Comparison of ENCODE assay signal across 24 cellular contexts in the genomic region with DNA sequence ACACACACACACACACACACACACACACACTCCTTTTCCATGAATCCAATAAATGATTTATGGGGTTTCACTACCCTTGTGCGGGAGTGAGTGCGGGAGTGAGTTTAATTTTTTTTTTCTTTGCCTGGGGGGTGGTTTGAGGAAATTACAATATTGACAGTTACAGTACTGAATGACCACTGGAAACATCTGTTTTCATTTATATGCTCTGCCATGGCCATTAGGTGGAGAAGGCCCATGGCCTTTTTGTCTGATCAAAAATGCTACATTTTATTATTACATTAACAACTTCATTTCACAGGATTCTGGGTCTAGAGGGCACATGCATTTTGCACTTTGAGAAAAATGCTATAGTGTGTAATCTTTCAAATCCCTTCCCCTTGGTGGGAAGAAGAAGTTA. TPM values are rescaled to one million over a fixed set of nuclear protein-coding genes. Genes with fewer than 3 reads are reported as not detected.
DNase-seq lines count a peak whose midpoint lies in the region; ATAC-seq, FAIRE-seq and TF ChIP-seq lines count a peak whose summit lies in the region.
"Had no signal": no experiment of that assay in that cellular context is flagged by ENCODE, and none has a peak within 500 bp of the region (broad histone marks: within the 10 kb centered on the region; RNA-seq: fewer than 3 reads in every experiment).

No MANE protein-coding gene starts in this region.

- CTCF ChIA-PET in HepG2 (lab: Yijun Ruan, JAX; ENCODE audit: low intra/inter-chr PET ratio, low total read pairs) = no interaction called here

- in situ Hi-C loops in HepG2 (cut with HindIII; ENCODE audit: extremely low pct_ligation_motif_present, low pct_unique_long_range_greater_than_20kb) = no loop called here

- BruUV-seq in HepG2 (replicated peaks; lab: Mats Ljungman, UMichigan) = no TSS peak

- H4K20me1 ChIP-seq in HepG2 (ENCODE audit: insufficient read depth, low read length) (peaks cover 41% of the 10 kb centered on the region), astrocyte (ENCODE audit: insufficient read depth, low read length) (peaks cover 50% of the 10 kb centered on the region)

- H3K9ac ChIP-seq in HepG2 (ENCODE audit: insufficient read depth, low read depth, low read length) = no peak overlapping the region
- H3K9ac ChIP-seq in astrocyte (ENCODE audit: low read length) = peak overlapping the region; percentile 98

- peaks cover 21% of the 10 kb centered on the region for H3K9me3 Mint-ChIP-seq in astrocyte (ENCODE audit: unreplicated experiment)
- H3K9me3 Mint-ChIP-seq in mesothelial cell of epicardium = no peaks in the 10 kb centered on the region
- no peaks in the 10 kb centered on the region for H3K9me3 Mint-ChIP-seq in natural killer cell

- FAIRE-seq in HepG2 (lab: Jason Lieb, UNC) (no peak), astrocyte (lab: Jason Lieb, UNC) (no peak)
- FAIRE-seq: A549 had no signal

- peaks cover 23 to 60% of the 10 kb centered on the region in 2 experiments for H3K36me3 ChIP-seq in HepG2 (replicated peaks in 1 of 2; ENCODE audit: control insufficient read depth in 1 of 2, insufficient read depth in 2 of 2, low read length in 2 of 2)
- H3K36me3 ChIP-seq in right lobe of liver = peaks cover 0 to 56% (median 12%) of the 10 kb centered on the region in 4 donors
- peaks cover 17% of the 10 kb centered on the region for H3K36me3 ChIP-seq in astrocyte (ENCODE audit: insufficient read depth, low read length)
- H3K36me3 ChIP-seq: WERI-Rb-1 had no signal

- 95% methylated on average over 2 of the region's 2 CpGs for whole genome bisulfite sequencing in HepG2 (ENCODE audit: low lambda C conversion rate)
- WGBS in right lobe of liver (ENCODE audit: insufficient coverage, low coverage, low lambda C conversion rate, missing lambda C conversion rate) = 82% methylated on average over 2 of the region's 2 CpGs

- TF ChIP-seq RAD21 in HepG2 (CRISPR knock-in tag; IDR thresholded peaks at IDR 0.05) = no peak

- POLR2A ChIA-PET in HepG2 (lab: Yijun Ruan, JAX) = interaction anchor here (1.4 kb wide), 1 partner anchor 8 kb away, joined by 6 read pairs; no protein-coding TSS in a partner anchor

- H3K4me2 ChIP-seq in HepG2 (ENCODE audit: low read depth, low read length) = 0 out of 2 replicates have a peak overlapping the region, but pooled peaks have one; percentile 86
- peak overlapping the region; percentile 93 for H3K4me2 ChIP-seq in astrocyte (ENCODE audit: low read length)

- no peak overlapping the region for H3K27ac ChIP-seq in HepG2 (ENCODE audit: extremely low read length, insufficient read depth, low read length)
- H3K27ac ChIP-seq in right lobe of liver = no peak overlapping the region
- H3K27ac ChIP-seq in astrocyte (ENCODE audit: low read depth, low read length) = no peak overlapping the region
- H3K27ac ChIP-seq: A549, ascending aorta, WERI-Rb-1 had no signal

- intact Hi-C loops in HepG2 (cut with micrococcal nuclease; ENCODE audit: unreplicated experiment) = no loop called here
- intact Hi-C loops in right lobe of liver (cut with DNase I) = no loop called here
- intact Hi-C loops in natural killer cell (cut with micrococcal nuclease) = no loop called here

- H3K27me3 ChIP-seq in HepG2 (ENCODE audit: control insufficient read depth in 1 of 2, insufficient read depth in 2 of 2, low read length in 2 of 2) = no peaks in the 10 kb centered on the region; a peak in 1 of 5 replicates
- H3K27me3 ChIP-seq in right lobe of liver = no peaks in the 10 kb centered on the region
- H3K27me3 ChIP-seq in astrocyte (ENCODE audit: insufficient read depth, low read length) = no peaks in the 10 kb centered on the region
- H3K27me3 ChIP-seq: ascending aorta had no signal

- no peak overlapping the region for H2AFZ ChIP-seq in HepG2 (ENCODE audit: low read length)
- H2AFZ ChIP-seq in astrocyte (ENCODE audit: low read depth, low read length) = no peak overlapping the region

- ATAC-seq in HepG2 (no peak), right lobe of liver (no peak), natural killer cell (no peak)
- ATAC-seq: A549, esophagus mucosa, right cardiac atrium had no signal

- peaks cover 93% of the 10 kb centered on the region for H3K27me3 Mint-ChIP-seq in astrocyte (ENCODE audit: low read depth, unreplicated experiment)
- no peaks in the 10 kb centered on the region for H3K27me3 Mint-ChIP-seq in mesothelial cell of epicardium (ENCODE audit: low read depth)
- H3K27me3 Mint-ChIP-seq in natural killer cell (ENCODE audit: low read depth in 2 of 2) = peaks cover 69 to 87% of the 10 kb centered on the region in 2 donors

- TF ChIP-seq EP300 in HepG2 (IDR thresholded peaks at IDR 0.05; ENCODE audit: low read depth in 2 of 2, low read length in 2 of 2) (no peak), HepG2 (CRISPR knock-in tag; IDR thresholded peaks at IDR 0.05; ENCODE audit: borderline replicate concordance) (no peak)

- H3K4me3 ChIP-seq in HepG2 (replicated peaks in 1 of 3; ENCODE audit: insufficient read depth in 1 of 3, low read depth in 2 of 3, low read length in 3 of 3) = no peak overlapping the region
- no peak overlapping the region for H3K4me3 ChIP-seq in right lobe of liver
- no peak overlapping the region for H3K4me3 ChIP-seq in astrocyte (ENCODE audit: insufficient read depth, low read depth, low read length)
- H3K4me3 ChIP-seq: A549 had no signal

- H3K36me3 Mint-ChIP-seq in astrocyte (ENCODE audit: low read depth, unreplicated experiment) (peaks cover 6% of the 10 kb centered on the region), mesothelial cell of epicardium (peaks cover 84% of the 10 kb centered on the region), natural killer cell (no peaks in the 10 kb centered on the region)

- no peaks in the 10 kb centered on the region for H3K9me3 ChIP-seq in HepG2 (ENCODE audit: low read length)
- H3K9me3 ChIP-seq in right lobe of liver = no peaks in the 10 kb centered on the region
- no peaks in the 10 kb centered on the region for H3K9me3 ChIP-seq in astrocyte (ENCODE audit: insufficient read depth, low read depth, low read length)
- H3K9me3 ChIP-seq: A549, ascending aorta had no signal

- DNase-seq in HepG2 (ENCODE audit: low spot score) = no peak
- no peak for DNase-seq in right lobe of liver
- DNase-seq in astrocyte (ENCODE audit: low read depth) = no peak
- no peak for DNase-seq in mesothelial cell of epicardium (ENCODE audit: low spot score in 2 of 2, unreplicated experiment in 2 of 2)
- no peak for DNase-seq in NK-92 treated with Interleukin-12 subunit alpha and Interleukin-12 subunit beta, amount 100 ng/mL, for 24 hours (lab: John Stamatoyannopoulos, UW)
- DNase-seq in activated effector memory CD4-positive, alpha-beta T cell treated with Interleukin-2 at 50 U/mL for 16 hours = no peak
- DNase-seq in HuH-7 (ENCODE audit: low spot score) = no peak
- no peak for DNase-seq in natural killer cell
- DNase-seq: activated CD4-positive, alpha-beta T cell treated with anti-CD3 and anti-CD28 coated beads, Interleukin-2, amount 50 U/mL, for 48 hours; activated naive CD4-positive, alpha-beta T cell treated with anti-CD3 and anti-CD28 coated beads for 36 hours; activated T-cell treated with anti-CD3 and anti-CD28 coated beads for 4 hours; DMS 273 treated with DMSO at 0.1 percent for 48 hours; effector CD4-positive, alpha-beta T cell; head of caudate nucleus; NCI-H1417; NCI-H526 treated with DMSO at 0.1 percent for 48 hours; right cardiac atrium; SIG-M5; stimulated activated naive CD4-positive, alpha-beta T cell; T-helper 2 cell; WERI-Rb-1 had no signal

- TF ChIP-seq CTCF in HepG2 (CRISPR knock-in tag; IDR thresholded peaks at IDR 0.05) (no peak), right lobe of liver (IDR thresholded peaks at IDR 0.05) (no peak), astrocyte (IDR thresholded peaks at IDR 0.05; ENCODE audit: insufficient read depth, low read depth, low read length) (no peak), mesothelial cell of epicardium (IDR thresholded peaks at IDR 0.05; ENCODE audit: unreplicated experiment) (no peak), natural killer cell (IDR thresholded peaks at IDR 0.05) (no peak)

- H3K4me3 Mint-ChIP-seq in astrocyte (ENCODE audit: unreplicated experiment) (no peak overlapping the region), mesothelial cell of epicardium (peak overlapping the region; percentile 100), natural killer cell (no peak overlapping the region)
- H3K4me3 Mint-ChIP-seq: activated naive CD4-positive, alpha-beta T cell treated with anti-CD3 and anti-CD28 coated beads for 36 hours had no signal

- H3K4me1 ChIP-seq in HepG2 (ENCODE audit: insufficient read depth, low read length) (peaks cover 62% of the 10 kb centered on the region), right lobe of liver (peaks cover 0 to 34% (median 4%) of the 10 kb centered on the region in 4 donors), astrocyte (ENCODE audit: insufficient read depth, low read length) (peaks cover 20% of the 10 kb centered on the region)
- H3K4me1 ChIP-seq: ascending aorta had no signal

- TF ChIP-seq POLR2A in HepG2 (IDR thresholded peaks at IDR 0.05; ENCODE audit: insufficient read depth in 1 of 2, low read depth in 2 of 2, low read length in 2 of 2) (no peak), right lobe of liver (IDR thresholded peaks at IDR 0.05) (no peak)

- H3K4me1 Mint-ChIP-seq in astrocyte (ENCODE audit: low read depth, unreplicated experiment) = no peaks in the 10 kb centered on the region
- peaks cover 54% of the 10 kb centered on the region for H3K4me1 Mint-ChIP-seq in mesothelial cell of epicardium
- H3K4me1 Mint-ChIP-seq in natural killer cell = peaks cover 3 to 5% of the 10 kb centered on the region in 2 donors

- no peak overlapping the region for H3K27ac Mint-ChIP-seq in astrocyte (ENCODE audit: unreplicated experiment)
- H3K27ac Mint-ChIP-seq in mesothelial cell of epicardium = peak overlapping the region; percentile 100
- no peak overlapping the region for H3K27ac Mint-ChIP-seq in natural killer cell
- H3K27ac Mint-ChIP-seq: activated naive CD4-positive, alpha-beta T cell treated with anti-CD3 and anti-CD28 coated beads for 36 hours had no signal

- H3K79me2 ChIP-seq in HepG2 (ENCODE audit: insufficient read depth, low read length) = peaks cover 87% of the 10 kb centered on the region
- H3K79me2 ChIP-seq in astrocyte (ENCODE audit: insufficient read depth, low read length) = peaks cover 99% of the 10 kb centered on the region

RNA-seq across cellular contexts. Expression of a gene that starts 5.9 kb away (rescaled TPM):
- 17.2 and 27.1 TPM in 2 replicates for total RNA-seq in HepG2 (2016; rRNA removed; fragmentation: Illumina TruSeq; extraction: Trizol)
- 3.5 and 4.1 TPM in 2 replicates for total RNA-seq in HepG2 (2016; cell fraction: cytosol; rRNA removed; fragmentation: Illumina TruSeq; extraction: Trizol; ENCODE audit: low read depth)
- 13.7 and 27.3 TPM in 2 replicates for total RNA-seq in HepG2 (2016; cell fraction: insoluble cytoplasmic fraction; rRNA removed; fragmentation: Illumina TruSeq; extraction: Trizol)
- total RNA-seq in HepG2 (2016; cell fraction: membrane; rRNA removed; fragmentation: Illumina TruSeq; extraction: Trizol) = 9.0 and 9.4 TPM in 2 replicates
- total RNA-seq in HepG2 (2016; cell fraction: nucleus; rRNA removed; fragmentation: Illumina TruSeq; extraction: Trizol) = 39.2 and 46.8 TPM in 2 replicates
- polyA plus RNA-seq in HepG2 (2011; rRNA removed) = 38.1 and 42.4 TPM in 2 replicates
- polyA plus RNA-seq in HepG2 (2011; cell fraction: cytosol; rRNA removed) = 12.5 and 15.0 TPM in 2 replicates
- polyA plus RNA-seq in HepG2 (2011; cell fraction: nucleus; rRNA removed) = 179 and 200 TPM in 2 replicates
- polyA plus RNA-seq in HepG2 (2012) = 34.8 and 37.9 TPM in 2 replicates
- 1.0 and 1.1 TPM in 2 replicates for polyA plus RNA-seq in HepG2 (2016; cell fraction: cytosol; fragmentation: Illumina TruSeq; extraction: Trizol; ENCODE audit: low read depth)
- 16.8 and 21.4 TPM in 2 replicates for polyA plus RNA-seq in HepG2 (2016; cell fraction: insoluble cytoplasmic fraction; fragmentation: Illumina TruSeq; extraction: Trizol; ENCODE audit: low read depth)
- polyA plus RNA-seq in HepG2 (2016; cell fraction: membrane; fragmentation: Illumina TruSeq; extraction: Trizol; ENCODE audit: low read depth) = 3.9 and 4.1 TPM in 2 replicates
- polyA plus RNA-seq in HepG2 (2016; cell fraction: nucleus; fragmentation: Illumina TruSeq; extraction: Trizol; ENCODE audit: insufficient read depth, low read depth) = 123 and 124 TPM in 2 replicates
- 41.2 and 72.3 TPM in 2 replicates for polyA minus RNA-seq in HepG2 (2011; rRNA and poly(A)+ RNA removed; ENCODE audit: low replicate concordance)
- polyA minus RNA-seq in HepG2 (2011; cell fraction: cytosol; rRNA and poly(A)+ RNA removed) = 22.2 and 24.4 TPM in 2 replicates
- polyA minus RNA-seq in HepG2 (2011; cell fraction: nucleus; rRNA and poly(A)+ RNA removed) = 128 and 133 TPM in 2 replicates
- 10 to 100 TPM; 15.6 to 44.0 (median 27.8) TPM for total RNA-seq in right lobe of liver
- total RNA-seq in astrocyte = 1.1 and 2.0 TPM in 2 replicates
- total RNA-seq in mesothelial cell of epicardium = 409 to 427 TPM (median 425 TPM) in 3 replicates
- under 1 TPM in 1 of 3 donors, not detected in 2; 0.05 TPM for total RNA-seq in natural killer cell
- total RNA-seq: activated naive CD4-positive, alpha-beta T cell treated with anti-CD3 and anti-CD28 coated beads for 36 hours had no signal
